ENCODE assay signal across 35 cellular contexts in genomic region chr13:52096062-52096461, GRCh38. TPM values are rescaled to one million over a fixed set of nuclear protein-coding genes. Genes with fewer than 3 reads are reported as not detected.
"Had no signal": no experiment of that assay in that cellular context is flagged by ENCODE, and none has a peak within 500 bp of the region (broad histone marks: within the 10 kb centered on the region; RNA-seq: fewer than 3 reads in every experiment).

No MANE protein-coding gene starts in this region.

- H3K27me3 ChIP-seq: adrenal gland, ascending aorta, body of pancreas, brain microvascular endothelial cell, breast epithelium, cardiac muscle cell had no signal

- FAIRE-seq: astrocyte, bronchial epithelial cell had no signal

- H3K9me3 ChIP-seq: adrenal gland, ascending aorta, body of pancreas, breast epithelium had no signal

- H3K4me1 ChIP-seq: adrenal gland, ascending aorta, body of pancreas, breast epithelium had no signal

- H3K4me3 ChIP-seq: adrenal gland, ascending aorta, body of pancreas, breast epithelium, cardiac muscle cell had no signal

- DNase-seq: activated effector memory CD4-positive, alpha-beta T cell treated with anti-CD3 and anti-CD28 coated beads, Interleukin-2, amount 50 U/mL, for 16 hours; activated effector memory CD4-positive, alpha-beta T cell treated with Interleukin-2 at 50 U/mL for 16 hours; activated gamma-delta T cell; activated gamma-delta T cell treated with Interleukin-2 at 50 U/mL for 16 hours; activated naive CD4-positive, alpha-beta T cell; activated naive CD4-positive, alpha-beta T cell treated with anti-CD3 and anti-CD28 coated beads for 36 hours; activated naive CD4-positive, alpha-beta T cell treated with anti-CD3 and anti-CD28 coated beads, Interleukin-2, amount 10 ng/mL, durations not matched to agents 7 days and 5 days; activated naive CD4-positive, alpha-beta T cell treated with anti-CD3 and anti-CD28 coated beads, Interleukin-2, amount 50 U/mL, for 16 hours; activated naive CD4-positive, alpha-beta T cell treated with Interleukin-2 at 50 U/mL for 16 hours; activated naive CD8-positive, alpha-beta T cell treated with anti-CD3 and anti-CD28 coated beads for 36 hours; activated naive CD8-positive, alpha-beta T cell treated with anti-CD3 and anti-CD28 coated beads, Interleukin-2, amount 10 ng/mL, durations not matched to agents 7 days and 5 days; activated naive CD8-positive, alpha-beta T cell treated with anti-CD3 and anti-CD28 coated beads, Interleukin-2, amount 50 U/mL, for 24 hours; activated T-cell treated with anti-CD3 and anti-CD28 coated beads, Interleukin-2, amount 50 U/mL, for 24 hours; activated T-cell treated with anti-CD3 and anti-CD28 coated beads, Interleukin-2, amount 50 U/mL, for 4 hours; activated T-cell treated with anti-CD3 and anti-CD28 coated beads, Interleukin-2, amount 50 U/mL, for 48 hours; activated T-cell treated with anti-CD3 and anti-CD28 coated beads, Interleukin-2, amount 50 U/mL, for 72 hours; adrenal gland; amniotic stem cell; amygdala; anterior cingulate cortex; aorta; body of pancreas; brain microvascular endothelial cell; caudate nucleus; central memory CD4-positive, alpha-beta T cell; cerebellar nuclear complex had no signal

- H3K27ac ChIP-seq: adrenal gland, ascending aorta, body of pancreas, brain microvascular endothelial cell, breast epithelium, cardiac muscle cell had no signal

- ATAC-seq: activated naive CD4-positive, alpha-beta T cell treated with anti-CD3 and anti-CD28 coated beads, Interleukin-2, amount 50 U/mL, for 72 hours; activated naive CD8-positive, alpha-beta T cell treated with anti-CD3 and anti-CD28 coated beads, Interleukin-2, amount 50 U/mL, for 24 hours; activated T-cell treated with anti-CD3 and anti-CD28 coated beads, Interleukin-2, amount 50 U/mL, for 4 hours; activated T-cell treated with anti-CD3 and anti-CD28 coated beads, Interleukin-2, amount 50 U/mL, for 72 hours; activated T-helper 17 cell treated with anti-CD3 and anti-CD28 coated beads, Interleukin-2, amount 50 U/mL, for 72 hours; body of pancreas had no signal

- H3K36me3 ChIP-seq: adrenal gland, ascending aorta, brain microvascular endothelial cell, breast epithelium, cardiac muscle cell had no signal

RNA-seq across cellular contexts. Expression of gene NEK5, which starts 32.8 kb away (rescaled TPM):
- total RNA-seq: activated naive CD8-positive, alpha-beta T cell treated with anti-CD3 and anti-CD28 coated beads, Interleukin-2, amount 10 ng/mL, durations not matched to agents 7 days and 5 days; activated T-helper 1 cell treated with anti-CD3 and anti-CD28 coated beads, Interleukin-12 subunit alpha, Interleukin-12 subunit beta, Interleukin-2, Interleukin-4 antibody, amounts not matched to agents 30 ng/mL and 10 ng/mL and 1 ng/mL, durations not matched to agents 14 hours and 24 hours and 36 hours; activated T-helper 17 cell treated with anti-CD3 and anti-CD28 coated beads, Interleukin-2, amount 50 U/mL, for 72 hours; activated T-helper 2 cell treated with anti-CD3 and anti-CD28 coated beads, Interferon-gamma antibody, Interleukin-2, Interleukin-4, amounts not matched to agents 10 μg/mL and 5 μg/mL and 100 μg/mL, durations not matched to agents 14 hours and 24 hours and 36 hours; ascending aorta had no signal
